In genomic region chr4:122823476-122823875, GRCh38 we compare ENCODE assay signal across 20 cellular contexts.
"Had no signal": no experiment of that assay in that cellular context is flagged by ENCODE, and none has a peak within 500 bp of the region (broad histone marks: within the 10 kb centered on the region; RNA-seq: fewer than 3 reads in every experiment).

No MANE protein-coding gene starts in this region.

- H3K4me1 ChIP-seq: parathyroid adenoma had no signal

- H3K27ac ChIP-seq: esophagus muscularis mucosa, heart left ventricle, parathyroid adenoma, skin epidermis, stomach, transverse colon had no signal

- H3K36me3 ChIP-seq: esophagus muscularis mucosa, heart left ventricle, stomach, transverse colon had no signal

- H3K79me2 ChIP-seq: parathyroid adenoma had no signal

- H3K9me3 ChIP-seq: esophagus muscularis mucosa, heart left ventricle, mucosa of descending colon, stomach, transverse colon had no signal

- H3K9ac ChIP-seq: parathyroid adenoma had no signal

- H3K27me3 ChIP-seq: esophagus muscularis mucosa had no signal

- H2AFZ ChIP-seq: parathyroid adenoma had no signal

- ATAC-seq: activated naive CD4-positive, alpha-beta T cell treated with anti-CD3 and anti-CD28 coated beads, Interleukin-2, amount 50 U/mL, for 72 hours; effector memory CD8-positive, alpha-beta T cell; heart left ventricle; left colon; mucosa of descending colon; right cardiac atrium; stimulated activated effector memory CD8-positive, alpha-beta T cell treated with anti-CD3 and anti-CD28 coated beads, Interleukin-12 subunit alpha, Interleukin-12 subunit beta, amount 100 ng/mL, for 72 hours; WTC11 had no signal

- H3K4me3 ChIP-seq: esophagus muscularis mucosa, heart left ventricle, mucosa of descending colon, skin epidermis, stomach, transverse colon had no signal

- DNase-seq: activated gamma-delta T cell treated with Interleukin-2 at 50 U/mL for 16 hours; activated T-cell treated with anti-CD3 and anti-CD28 coated beads, Interleukin-2, amount 50 U/mL, for 1 hour; aorta; effector memory CD8-positive, alpha-beta T cell; heart left ventricle; islet precursor cell; left colon; mesendoderm; mucosa of descending colon; nephron progenitor cell; right cardiac atrium; stimulated activated CD4-positive, alpha-beta T cell treated with anti-CD3 and anti-CD28 coated beads, Interleukin-2, amount 100 ng/mL, for 24 hours; stomach; transverse colon had no signal
